ENCODE assay signal across 25 cellular contexts in genomic region chr3:123307064-123307463, GRCh38.
"Had no signal": no experiment of that assay in that cellular context is flagged by ENCODE, and none has a peak within 500 bp of the region (broad histone marks: within the 10 kb centered on the region; RNA-seq: fewer than 3 reads in every experiment).

No MANE protein-coding gene starts in this region.

- H3K36me3 ChIP-seq: neural progenitor cell, ovary, right lobe of liver, thyroid gland, upper lobe of left lung, vagina had no signal

- H3K4me2 ChIP-seq: neural progenitor cell had no signal

- H3K4me1 ChIP-seq: parathyroid adenoma, psoas muscle, right lobe of liver, stomach, thyroid gland, tibial nerve, upper lobe of left lung, vagina had no signal

- H3K4me3 ChIP-seq: neural progenitor cell, ovary, psoas muscle, right lobe of liver, sigmoid colon, stomach, thoracic aorta, thyroid gland, tibial nerve, upper lobe of left lung, vagina had no signal

- FAIRE-seq: small intestine, urothelium cell line had no signal

- H3K27ac ChIP-seq: neural progenitor cell, ovary, parathyroid adenoma, psoas muscle, right lobe of liver, sigmoid colon, stomach, thoracic aorta, thyroid gland, tibial nerve, upper lobe of left lung, vagina had no signal

- DNase-seq: natural killer cell; occipital lobe; ovary; psoas muscle; right cardiac atrium; right lobe of liver; sigmoid colon; stimulated activated CD4-positive, alpha-beta T cell treated with anti-CD3 and anti-CD28 coated beads, Interleukin-15, amount 100 ng/mL, for 24 hours; stimulated activated CD4-positive, alpha-beta T cell treated with anti-CD3 and anti-CD28 coated beads, Interleukin-2, amount 100 ng/mL, for 24 hours; stimulated activated CD4-positive, alpha-beta T cell treated with anti-CD3 and anti-CD28 coated beads, Interleukin-2, amount 100 ng/mL, for 48 hours; stimulated activated CD4-positive, alpha-beta T cell treated with anti-CD3 and anti-CD28 coated beads, Interleukin-4, amount 100 ng/mL, for 24 hours; stimulated activated naive B cell treated with anti-CD40 and anti-IgM and Interleukin-4, amounts not matched to agents 10 μg/mL and 1 μg/mL and 100 μg/mL, for 72 hours; stimulated activated naive CD4-positive, alpha-beta T cell treated with Interleukin-2 at 50 U/mL for 16 hours; stomach; thyroid gland; trophoblast cell; upper lobe of left lung had no signal

- H3K79me2 ChIP-seq: parathyroid adenoma had no signal

- ATAC-seq: natural killer cell; psoas muscle; right cardiac atrium; stimulated activated effector memory CD8-positive, alpha-beta T cell treated with anti-CD3 and anti-CD28 coated beads, Interleukin-12 subunit alpha, Interleukin-12 subunit beta, amount 100 ng/mL, for 72 hours had no signal

- H3K9ac ChIP-seq: neural progenitor cell, parathyroid adenoma had no signal

- H2AFZ ChIP-seq: neural progenitor cell, parathyroid adenoma had no signal

- H3K9me3 ChIP-seq: ovary, psoas muscle, right lobe of liver, sigmoid colon, stomach, thoracic aorta, thyroid gland, upper lobe of left lung, vagina had no signal

- H3K27me3 ChIP-seq: neural progenitor cell, ovary, right lobe of liver, sigmoid colon, stomach, thyroid gland, tibial nerve, upper lobe of left lung, vagina had no signal
